ENCODE assay signal across 21 cellular contexts in genomic region chr5:91240175-91240574, GRCh38.
DNase-seq lines count a peak whose midpoint lies in the region; ATAC-seq, FAIRE-seq and TF ChIP-seq lines count a peak whose summit lies in the region.
"Had no signal": no experiment of that assay in that cellular context is flagged by ENCODE, and none has a peak within 500 bp of the region (broad histone marks: within the 10 kb centered on the region; RNA-seq: fewer than 3 reads in every experiment).

No MANE protein-coding gene starts in this region.

- H3K4me2 ChIP-seq in HepG2 (ENCODE audit: low read depth, low read length): no peak overlapping the region
- H3K4me2 ChIP-seq in GM12878 (ENCODE audit: control insufficient read depth, insufficient read depth): no peak overlapping the region
- H3K4me2 ChIP-seq: BLaER1 treated with 17β-estradiol and CSF1 and Interleukin-3, amounts not matched to agents 10 nM and 100 nM had no signal

- 69% methylated on average over 4 of the region's 4 CpGs for WGBS in HepG2 (ENCODE audit: low lambda C conversion rate)
- WGBS in right lobe of liver (ENCODE audit: insufficient coverage, low coverage, low lambda C conversion rate, missing lambda C conversion rate): 93% methylated on average over 4 of the region's 4 CpGs
- WGBS in GM12878 (ENCODE audit: insufficient coverage, insufficient replicate concordance, low lambda C conversion rate, missing lambda C conversion rate): 56% methylated on average over 4 of the region's 4 CpGs

- intact Hi-C loops in HepG2 (cut with micrococcal nuclease; ENCODE audit: unreplicated experiment) (no loop called here), right lobe of liver (cut with DNase I) (no loop called here), GM12878 (cut with micrococcal nuclease; ENCODE audit: unreplicated experiment) (no loop called here), A673 (cut with micrococcal nuclease; ENCODE audit: unreplicated experiment) (no loop called here)

- DNase-seq in HepG2 (ENCODE audit: low spot score): no peak
- DNase-seq in right lobe of liver: no peak
- no peak for DNase-seq in GM12878 (ENCODE audit: low read depth, low spot score)
- DNase-seq in left kidney (ENCODE audit: low read depth, low spot score): peak; percentile 5
- no peak for DNase-seq in NCI-H1105 treated with DMSO at 0.1 percent for 48 hours (lab: John Stamatoyannopoulos, UW)
- DNase-seq in A673 (ENCODE audit: low spot score): no peak
- DNase-seq in activated naive CD4-positive, alpha-beta T cell (lab: John Stamatoyannopoulos, UW): no peak
- DNase-seq: 8988T; AML-193; Caco-2; Calu3; CD4-positive, alpha-beta T cell; CD8-positive, alpha-beta T cell; DMS79 treated with DMSO at 0.1 percent for 48 hours; GF-D8 had no signal

- RAD21 ChIA-PET in GM12878 (lab: Charles Lee; ENCODE audit: unreplicated experiment): interaction anchor here (1.5 kb wide), 1 partner anchor 145 kb away, joined by 4 read pairs; no protein-coding TSS in a partner anchor

- H3K27ac ChIP-seq in HepG2 (ENCODE audit: extremely low read length, insufficient read depth, low read length) (no peak overlapping the region), right lobe of liver (no peak overlapping the region), GM12878 (ENCODE audit: control insufficient read depth, insufficient read depth) (no peak overlapping the region), A673 (ENCODE audit: low read depth, low read length, poor library complexity, severe bottlenecking) (no peak overlapping the region)
- H3K27ac ChIP-seq: BLaER1 treated with 17β-estradiol and CSF1 and Interleukin-3, amounts not matched to agents 10 nM and 100 nM; C4-2B had no signal

- FAIRE-seq in HepG2 (lab: Jason Lieb, UNC): no peak
- no peak for FAIRE-seq in GM12878 (lab: Jason Lieb, UNC)
- FAIRE-seq: D721Med, G401.6, GM12892, GM18507 had no signal

- H3K27me3 ChIP-seq in HepG2 (ENCODE audit: control insufficient read depth in 1 of 2, insufficient read depth in 2 of 2, low read length in 2 of 2) (no peaks in the 10 kb centered on the region; a peak in 1 of 5 replicates), right lobe of liver (no peaks in the 10 kb centered on the region), GM12878 (replicated peaks in 1 of 2; ENCODE audit: control insufficient read depth in 2 of 2, insufficient read depth in 2 of 2, low read length in 1 of 2) (no peaks in the 10 kb centered on the region; a peak in 1 of 4 replicates), A673 (replicated peaks; ENCODE audit: insufficient read depth, low read depth, low read length, poor library complexity) (no peaks in the 10 kb centered on the region)
- H3K27me3 ChIP-seq: BLaER1 treated with 17β-estradiol and CSF1 and Interleukin-3, amounts not matched to agents 10 nM and 100 nM had no signal

- H4K20me1 ChIP-seq in HepG2 (ENCODE audit: insufficient read depth, low read length) (no peaks in the 10 kb centered on the region), GM12878 (ENCODE audit: control insufficient read depth, insufficient read depth) (no peaks in the 10 kb centered on the region)
- H4K20me1 ChIP-seq: BLaER1 treated with 17β-estradiol and CSF1 and Interleukin-3, amounts not matched to agents 10 nM and 100 nM had no signal

- SMC1A ChIA-PET in GM12878 (lab: Charles Lee; ENCODE audit: uncharacterized antibody, unreplicated experiment): interaction anchor here (0.7 kb wide), 1 partner anchor 353 kb away, joined by 3 read pairs; no protein-coding TSS in a partner anchor

- no peak overlapping the region for H3K4me3 ChIP-seq in HepG2 (replicated peaks in 1 of 3; ENCODE audit: insufficient read depth in 1 of 3, low read depth in 2 of 3, low read length in 3 of 3)
- H3K4me3 ChIP-seq in right lobe of liver: no peak overlapping the region
- no peak overlapping the region for H3K4me3 ChIP-seq in GM12878
- H3K4me3 ChIP-seq in A673 (ENCODE audit: low read depth, low read length, poor library complexity, severe bottlenecking): no peak overlapping the region
- H3K4me3 ChIP-seq: BLaER1 treated with 17β-estradiol and CSF1 and Interleukin-3, amounts not matched to agents 10 nM and 100 nM had no signal

- TF ChIP-seq EP300 in HepG2 (IDR thresholded peaks at IDR 0.05; ENCODE audit: low read depth in 2 of 2, low read length in 2 of 2) (no peak), HepG2 (CRISPR knock-in tag; IDR thresholded peaks at IDR 0.05; ENCODE audit: borderline replicate concordance) (no peak), GM12878 (IDR thresholded peaks at IDR 0.05; ENCODE audit: borderline replicate concordance in 1 of 2, control insufficient read depth in 1 of 2, low read depth in 2 of 2, low read length in 2 of 2) (no peak)

- CTCF ChIA-PET in HepG2 (lab: Yijun Ruan, JAX; ENCODE audit: low intra/inter-chr PET ratio, low total read pairs): no interaction called here
- CTCF ChIA-PET in GM12878 (lab: Yijun Ruan, JAX): interaction anchor here (1.4 kb wide), 1 partner anchor 10 kb away, joined by 4 read pairs; no protein-coding TSS in a partner anchor
- CTCF ChIA-PET in A673 (lab: Charles Lee): no interaction called here

- POLR2A ChIA-PET in HepG2 (lab: Yijun Ruan, JAX) (no interaction called here), GM12878 (lab: Charles Lee) (no interaction called here), A673 (lab: Charles Lee; ENCODE audit: low non-redundant PET) (no interaction called here)

- H3K9me3 ChIP-seq in HepG2 (ENCODE audit: low read length): peaks cover 13% of the 10 kb centered on the region; the same call in 1 of the 2 replicates
- no peaks in the 10 kb centered on the region for H3K9me3 ChIP-seq in right lobe of liver
- H3K9me3 ChIP-seq in GM12878 (replicated peaks; ENCODE audit: control insufficient read depth, insufficient read depth, low read length): peaks cover 2% of the 10 kb centered on the region; the same call in 2 of the 3 replicates
- peaks cover 15% of the 10 kb centered on the region for H3K9me3 ChIP-seq in A673 (ENCODE audit: low read depth, low read length, poor library complexity, severe bottlenecking)

- H3K79me2 ChIP-seq in HepG2 (ENCODE audit: insufficient read depth, low read length): no peaks in the 10 kb centered on the region
- H3K79me2 ChIP-seq in GM12878 (ENCODE audit: control insufficient read depth, insufficient read depth, low read length): no peaks in the 10 kb centered on the region

- H2AFZ ChIP-seq in HepG2 (ENCODE audit: low read length) (no peak overlapping the region), GM12878 (ENCODE audit: control insufficient read depth, low read depth, low read length) (no peak overlapping the region)

- ATAC-seq in HepG2 (no peak), right lobe of liver (no peak), GM12878 (no peak)
- ATAC-seq: CD8-positive, alpha-beta T cell had no signal

- H3K36me3 ChIP-seq in HepG2 (replicated peaks in 1 of 2; ENCODE audit: control insufficient read depth in 1 of 2, insufficient read depth in 2 of 2, low read length in 2 of 2): no peaks in the 10 kb centered on the region
- H3K36me3 ChIP-seq in right lobe of liver: no peaks in the 10 kb centered on the region
- H3K36me3 ChIP-seq in GM12878 (ENCODE audit: control insufficient read depth in 2 of 2, insufficient read depth in 2 of 2, low read length in 1 of 2): no peaks in the 10 kb centered on the region
- no peaks in the 10 kb centered on the region for H3K36me3 ChIP-seq in A673 (ENCODE audit: insufficient read depth, low read length, poor library complexity, severe bottlenecking)
- H3K36me3 ChIP-seq: BLaER1 treated with 17β-estradiol and CSF1 and Interleukin-3, amounts not matched to agents 10 nM and 100 nM had no signal

- no TSS peak for BruUV-seq in HepG2 (replicated peaks; lab: Mats Ljungman, UMichigan)
- no TSS peak for BruUV-seq in GM12878 (replicated peaks; lab: Mats Ljungman, UMichigan)
- no TSS peak for BruUV-seq in A673 (replicated peaks; lab: Mats Ljungman, UMichigan)

- TF ChIP-seq CTCF in HepG2 (CRISPR knock-in tag; IDR thresholded peaks at IDR 0.05): no peak
- no peak for TF ChIP-seq CTCF in right lobe of liver (IDR thresholded peaks at IDR 0.05)
- TF ChIP-seq CTCF in GM12878 (IDR thresholded peaks at IDR 0.05 in 2 of 3, conservative IDR thresholded peaks at IDR 0.05 in 1 of 3; ENCODE audit: control insufficient read depth in 2 of 3, extremely low read depth in 1 of 3, insufficient read depth in 1 of 3, low read depth in 3 of 3, low read length in 3 of 3): no peak
- no peak for TF ChIP-seq CTCF in A673 (conservative IDR thresholded peaks at IDR 0.05; ENCODE audit: low read depth, low read length)

- H3K4me1 ChIP-seq in HepG2 (ENCODE audit: insufficient read depth, low read length) (peaks cover 12% of the 10 kb centered on the region), right lobe of liver (peaks cover 0 to 11% (median 0%) of the 10 kb centered on the region in 4 donors), GM12878 (ENCODE audit: control insufficient read depth, insufficient read depth, low read length) (no peaks in the 10 kb centered on the region), A673 (ENCODE audit: insufficient read depth, low read length, poor library complexity, severe bottlenecking) (no peaks in the 10 kb centered on the region)
- H3K4me1 ChIP-seq: BLaER1 treated with 17β-estradiol and CSF1 and Interleukin-3, amounts not matched to agents 10 nM and 100 nM had no signal

- no peak for TF ChIP-seq RAD21 in HepG2 (CRISPR knock-in tag; IDR thresholded peaks at IDR 0.05)
- no peak for TF ChIP-seq RAD21 in GM12878 (IDR thresholded peaks at IDR 0.05; ENCODE audit: insufficient read depth, low read depth, low read length)

- H3K9ac ChIP-seq in HepG2 (ENCODE audit: insufficient read depth, low read depth, low read length) (no peak overlapping the region), GM12878 (ENCODE audit: control insufficient read depth, insufficient read depth, low read length) (no peak overlapping the region)
- H3K9ac ChIP-seq: BLaER1 treated with 17β-estradiol and CSF1 and Interleukin-3, amounts not matched to agents 10 nM and 100 nM had no signal

- TF ChIP-seq POLR2A in HepG2 (IDR thresholded peaks at IDR 0.05; ENCODE audit: insufficient read depth in 1 of 2, low read depth in 2 of 2, low read length in 2 of 2): no peak
- no peak for TF ChIP-seq POLR2A in right lobe of liver (IDR thresholded peaks at IDR 0.05)
- TF ChIP-seq POLR2A in GM12878 (IDR thresholded peaks at IDR 0.05; ENCODE audit: low read depth, low read length): no peak

- in situ Hi-C loops in HepG2 (cut with HindIII; ENCODE audit: extremely low pct_ligation_motif_present, low pct_unique_long_range_greater_than_20kb) (no loop called here), GM12878 (cut with MboI) (no loop called here)

TF ChIP-seq in HepG2, 621 proteins besides CTCF, POLR2A, EP300 and RAD21 (continues in another document):
- no peak for TF ChIP-seq FLYWCH1 (CRISPR knock-in tag; IDR thresholded peaks at IDR 0.05)

TF ChIP-seq in GM12878, 131 proteins besides CTCF, POLR2A, EP300 and RAD21:
- TF ChIP-seq JUNB (IDR thresholded peaks at IDR 0.05) (no peak), ATF7 (IDR thresholded peaks at IDR 0.05; ENCODE audit: low read depth) (0 out of 2 replicates have a peak, but pooled peaks have one; percentile 18)
TF ChIP-seq in GM12878: peak in this region for 1.
